In genomic region chr15:56366211-56366610, GRCh38 we compare ENCODE assay signal across 2 cellular contexts.
TF ChIP-seq lines count a peak whose summit lies in the region.

No MANE protein-coding gene starts in this region.

TF ChIP-seq in HEK293, 187 proteins besides CTCF, POLR2A, EP300 and RAD21 (continued from another document):
- no peak for TF ChIP-seq PRDM6 (tag by site-specific recombination; IDR thresholded peaks at IDR 0.05)

TF ChIP-seq in GM12878, 131 proteins besides CTCF, POLR2A, EP300 and RAD21 (continued from another document):
- no peak for TF ChIP-seq CUX1 (IDR thresholded peaks at IDR 0.05; ENCODE audit: insufficient replicate concordance, low read depth, low read length)
- TF ChIP-seq NR2C1 (IDR thresholded peaks at IDR 0.05), result no peak
- no peak for TF ChIP-seq SMAD1 (IDR thresholded peaks at IDR 0.05; ENCODE audit: low read depth, partially characterized antibody)
- TF ChIP-seq ELK1 (IDR thresholded peaks at IDR 0.05; ENCODE audit: low read depth, low read length), result no peak
- TF ChIP-seq SUPT20H (IDR thresholded peaks at IDR 0.05; ENCODE audit: borderline replicate concordance, control insufficient read depth, low read depth, low read length), result no peak
- TF ChIP-seq ASH2L (IDR thresholded peaks at IDR 0.05; ENCODE audit: borderline replicate concordance, low read depth), result no peak
- no peak for TF ChIP-seq PRDM15 (CRISPR knock-in tag; IDR thresholded peaks at IDR 0.05)
- TF ChIP-seq NR2C2 (IDR thresholded peaks at IDR 0.05; ENCODE audit: borderline replicate concordance, control insufficient read depth, insufficient read length, low read depth), result no peak
- TF ChIP-seq RELB (IDR thresholded peaks at IDR 0.05; ENCODE audit: low read depth), result no peak
- no peak for TF ChIP-seq MEF2B (IDR thresholded peaks at IDR 0.05; ENCODE audit: partially characterized antibody, poor library complexity, severe bottlenecking)
- TF ChIP-seq JUNB (IDR thresholded peaks at IDR 0.05), result no peak
